Comparison of ENCODE assay signal across 8 cellular contexts in genomic region chr1:203216274-203217138, GRCh38. TPM values are rescaled to one million over a fixed set of nuclear protein-coding genes. Genes with fewer than 3 reads are reported as not detected.
DNase-seq lines count a peak whose midpoint lies in the region; ATAC-seq and TF ChIP-seq lines count a peak whose summit lies in the region.

No MANE protein-coding gene starts in this region.

- no peaks in the 10 kb centered on the region for H4K20me1 ChIP-seq in fibroblast of lung (ENCODE audit: control insufficient read depth, extremely low read depth, insufficient read depth, low read length)

- H3K27me3 ChIP-seq in fibroblast of lung (ENCODE audit: control insufficient read depth, insufficient read depth, low read length), result peaks cover 4% of the 10 kb centered on the region

- no peak overlapping the region for H3K4me3 Mint-ChIP-seq in natural killer cell treated with Interleukin-12 subunit alpha and Interleukin-12 subunit beta and Interleukin-15 and Interleukin-18, amount 100 ng/mL, for 72 hours

- no peak overlapping the region for H2AFZ ChIP-seq in fibroblast of lung (ENCODE audit: low read length)

- H3K4me3 ChIP-seq in fibroblast of lung (replicated peaks in 1 of 4; ENCODE audit: control extremely low read depth in 1 of 4, insufficient read depth in 1 of 4, low read depth in 3 of 4, low read length in 4 of 4), result no peak overlapping the region

- no peaks in the 10 kb centered on the region for H3K9me3 Mint-ChIP-seq in natural killer cell treated with Interleukin-12 subunit alpha and Interleukin-12 subunit beta and Interleukin-15 and Interleukin-18, amount 100 ng/mL, for 72 hours

- H3K4me2 ChIP-seq in fibroblast of lung (ENCODE audit: extremely low read depth, insufficient read depth, low read length), result no peak overlapping the region

- ATAC-seq in natural killer cell treated with Interleukin-12 subunit alpha and Interleukin-12 subunit beta and Interleukin-15 and Interleukin-18, amount 100 ng/mL, for 72 hours, result peak in 1 of 2 donors; percentile 44
- no peak for ATAC-seq in HG03378 (IDR thresholded peaks at IDR 0.05; ENCODE audit: unreplicated experiment)

- no peaks in the 10 kb centered on the region for H3K4me1 ChIP-seq in fibroblast of lung (ENCODE audit: control insufficient read depth, extremely low read depth, insufficient read depth, low read length)

- H3K36me3 ChIP-seq in fibroblast of lung (ENCODE audit: control insufficient read depth, insufficient read depth, low read length), result no peaks in the 10 kb centered on the region

- in situ Hi-C loops in Caki2 (cut with HindIII; ENCODE audit: low pct_unique_long_range_greater_than_20kb, low sequenced_read_pairs), result loop anchor here (25.0 kb wide), 1 partner anchor 179 kb away; the partner anchor contains the start of gene PPFIA4

- H3K27ac ChIP-seq in fibroblast of lung (ENCODE audit: insufficient read depth, low read length), result no peak overlapping the region

- H3K36me3 Mint-ChIP-seq in natural killer cell treated with Interleukin-12 subunit alpha and Interleukin-12 subunit beta and Interleukin-15 and Interleukin-18, amount 100 ng/mL, for 72 hours, result no peaks in the 10 kb centered on the region

- peak; percentile 36 for DNase-seq in Caki2 (ENCODE audit: low read depth)
- DNase-seq in KG1 (lab: John Stamatoyannopoulos, UW), result peak; percentile 61
- DNase-seq in OCI-M1 (lab: John Stamatoyannopoulos, UW), result peak; percentile 83
- DNase-seq in activated T-cell treated with anti-CD3 and anti-CD28 coated beads, Interleukin-2, amount 50 U/mL, for 1 hour, result peak; percentile 44
- peak; percentile 45 to 75 for DNase-seq in fibroblast of lung (ENCODE audit: low read depth in 2 of 2)
- peak; percentile 77 for DNase-seq in natural killer cell treated with Interleukin-12 subunit alpha and Interleukin-12 subunit beta and Interleukin-15 and Interleukin-18, amount 100 ng/mL, for 72 hours (ENCODE audit: low spot score)
- peak; percentile 97 for DNase-seq in superior temporal gyrus (ENCODE audit: extremely low spot score)

- no peak overlapping the region for H3K9ac ChIP-seq in fibroblast of lung (ENCODE audit: insufficient read depth, low read length)

- peak; percentile 62 for TF ChIP-seq CTCF in fibroblast of lung (conservative IDR thresholded peaks at IDR 0.05 in 1 of 2, IDR thresholded peaks at IDR 0.05 in 1 of 2; ENCODE audit: low read depth in 1 of 2, low read length in 2 of 2)

- H3K27ac Mint-ChIP-seq in natural killer cell treated with Interleukin-12 subunit alpha and Interleukin-12 subunit beta and Interleukin-15 and Interleukin-18, amount 100 ng/mL, for 72 hours, result no peak overlapping the region

- H3K27me3 Mint-ChIP-seq in natural killer cell treated with Interleukin-12 subunit alpha and Interleukin-12 subunit beta and Interleukin-15 and Interleukin-18, amount 100 ng/mL, for 72 hours, result peaks cover 14 to 22% of the 10 kb centered on the region in 2 donors

- H3K4me1 Mint-ChIP-seq in natural killer cell treated with Interleukin-12 subunit alpha and Interleukin-12 subunit beta and Interleukin-15 and Interleukin-18, amount 100 ng/mL, for 72 hours (ENCODE audit: low read depth in 2 of 2), result peaks cover 0 to 5% of the 10 kb centered on the region in 2 donors

- H3K9me3 ChIP-seq in fibroblast of lung (ENCODE audit: control insufficient read depth, insufficient read depth, low read depth, low read length), result no peaks in the 10 kb centered on the region

- no peaks in the 10 kb centered on the region for H3K79me2 ChIP-seq in fibroblast of lung (ENCODE audit: control insufficient read depth, insufficient read depth, low read length)

RNA-seq across cellular contexts. Expression of gene CHIT1, which starts 13.0 kb away (rescaled TPM):
- total RNA-seq in Caki2 (2014; rRNA removed; shearing (Covaris generic); ENCODE audit: low replicate concordance), result not detected in 2 replicates
- not detected in 2 replicates for total RNA-seq in fibroblast of lung
- polyA plus RNA-seq in fibroblast of lung, result not detected in 2 replicates
- polyA plus RNA-seq in fibroblast of lung (2012), result not detected in 2 replicates
- not detected in 2 replicates for polyA minus RNA-seq in fibroblast of lung (ENCODE audit: low replicate concordance)
- 1 to 10 TPM in 1 of 2 donors, under 1 TPM in 1; 0.36 to 3.8 TPM for total RNA-seq in natural killer cell treated with Interleukin-12 subunit alpha and Interleukin-12 subunit beta and Interleukin-15 and Interleukin-18, amount 100 ng/mL, for 72 hours

RNA-seq across cellular contexts. Expression of gene CHI3L1, which starts 30.0 kb away (rescaled TPM):
- not detected in 2 replicates for total RNA-seq in Caki2 (2014; rRNA removed; shearing (Covaris generic); ENCODE audit: low replicate concordance)
- total RNA-seq in fibroblast of lung, result 3.0 and 17.5 TPM in 2 replicates
- polyA plus RNA-seq in fibroblast of lung, result 4.2 and 42.8 TPM in 2 replicates
- 3.6 and 31.3 TPM in 2 replicates for polyA plus RNA-seq in fibroblast of lung (2012)
- 2.0 and 22.4 TPM in 2 replicates for polyA minus RNA-seq in fibroblast of lung (ENCODE audit: low replicate concordance)
- total RNA-seq in natural killer cell treated with Interleukin-12 subunit alpha and Interleukin-12 subunit beta and Interleukin-15 and Interleukin-18, amount 100 ng/mL, for 72 hours, result 1 to 10 TPM; 1.6 to 1.8 TPM

RNA-seq across cellular contexts. Expression of gene MYBPH, which starts 40.9 kb away (rescaled TPM):
- not detected in 2 replicates for total RNA-seq in Caki2 (2014; rRNA removed; shearing (Covaris generic); ENCODE audit: low replicate concordance)
- 0.17 and 0.26 TPM in 2 replicates for total RNA-seq in fibroblast of lung
- polyA plus RNA-seq in fibroblast of lung, result 0.71 and 5.5 TPM in 2 replicates
- polyA plus RNA-seq in fibroblast of lung (2012), result 1.1 and 11.3 TPM in 2 replicates
- 2.2 and 9.4 TPM in 2 replicates for polyA minus RNA-seq in fibroblast of lung (ENCODE audit: low replicate concordance)
- total RNA-seq in natural killer cell treated with Interleukin-12 subunit alpha and Interleukin-12 subunit beta and Interleukin-15 and Interleukin-18, amount 100 ng/mL, for 72 hours, result not detected

Comparison
In these comparisons a context has a peak if more than half of its experiments do, and no peak if none do; other contexts are left out.
1. DNase-seq: peak in every context shown above with its lines; median percentile 97 in superior temporal gyrus; 83 in OCI-M1; 77 in natural killer cell treated with Interleukin-12 subunit alpha and Interleukin-12 subunit beta and Interleukin-15 and Interleukin-18, amount 100 ng/mL, for 72 hours; 61 in KG1; 60 in fibroblast of lung; 44 in activated T-cell treated with anti-CD3 and anti-CD28 coated beads, Interleukin-2, amount 50 U/mL, for 1 hour; 36 in Caki2.